ENCODE assay signal across 14 cellular contexts in the genomic region with DNA sequence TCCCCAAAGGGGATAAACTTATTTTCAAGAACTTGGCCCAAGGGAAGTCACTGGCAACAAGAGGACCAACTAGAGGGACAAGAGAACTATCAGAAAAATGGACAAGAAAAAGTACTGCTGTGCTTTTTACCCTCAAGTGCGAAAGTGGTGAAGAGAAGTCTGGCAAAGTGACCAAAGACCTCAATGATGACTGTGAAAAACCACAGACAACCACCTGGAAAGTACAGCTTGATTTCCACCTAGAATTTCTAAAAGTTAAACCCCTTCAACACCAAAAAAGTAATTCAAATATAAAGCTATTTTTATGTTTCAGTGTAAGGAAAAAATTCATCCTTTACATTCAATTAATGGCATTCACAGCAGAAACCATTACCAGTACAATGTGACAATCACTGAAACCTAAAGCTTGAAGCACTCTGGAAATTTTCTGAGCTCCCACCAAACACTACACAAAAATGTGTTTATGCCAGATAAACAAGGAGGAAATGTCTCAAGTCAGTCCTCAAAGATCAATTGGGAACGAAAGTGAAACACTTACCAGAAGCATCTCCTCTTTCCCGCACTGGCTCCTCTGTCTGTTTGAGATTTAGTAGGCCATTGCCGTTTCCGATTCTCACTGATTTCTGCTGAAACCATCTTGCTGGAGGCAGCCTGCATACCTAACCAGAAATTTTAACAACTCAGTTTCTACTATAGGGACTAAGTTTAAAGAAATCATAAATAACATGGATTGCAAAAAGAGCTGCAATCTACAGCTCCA. TPM values are rescaled to one million over a fixed set of nuclear protein-coding genes. Genes with fewer than 3 reads are reported as not detected.
DNase-seq lines count a peak whose midpoint lies in the region; ATAC-seq and TF ChIP-seq lines count a peak whose summit lies in the region.
"Had no signal": no experiment of that assay in that cellular context is flagged by ENCODE, and none has a peak within 500 bp of the region (broad histone marks: within the 10 kb centered on the region; RNA-seq: fewer than 3 reads in every experiment).

No MANE protein-coding gene starts in this region.

- H3K4me3 ChIP-seq in lower leg skin (ENCODE audit: low read depth, poor library complexity, severe bottlenecking) = no peak overlapping the region
- H3K4me3 ChIP-seq: lower lobe of right lung, upper lobe of left lung had no signal

- H3K9me3 Mint-ChIP-seq in activated T-cell treated with anti-CD3 and anti-CD28 coated beads, Interleukin-2, amount 50 U/mL, for 4 hours = no peaks in the 10 kb centered on the region
- no peaks in the 10 kb centered on the region for H3K9me3 Mint-ChIP-seq in activated naive CD4-positive, alpha-beta T cell treated with anti-CD3 and anti-CD28 coated beads, Interleukin-2, amount 10 ng/mL, durations not matched to agents 7 days and 5 days
- no peaks in the 10 kb centered on the region for H3K9me3 Mint-ChIP-seq in stimulated activated naive CD8-positive, alpha-beta T cell treated with anti-CD3 and anti-CD28 coated beads, Interleukin-15, amount 100 ng/mL, for 72 hours
- H3K9me3 Mint-ChIP-seq in mesothelial cell of epicardium = no peaks in the 10 kb centered on the region

- WGBS in lower leg skin, 2 donors = 87 to 91% methylated on average over 5 of the region's 5 CpGs

- no peak for TF ChIP-seq POLR2A in lower leg skin (IDR thresholded peaks at IDR 0.05)

- no peak for DNase-seq in activated T-cell treated with anti-CD3 and anti-CD28 coated beads, Interleukin-2, amount 50 U/mL, for 4 hours
- DNase-seq in activated T-cell treated with anti-CD3 and anti-CD28 coated beads, Interleukin-2, amount 50 U/mL, for 48 hours = no peak
- DNase-seq in activated naive CD4-positive, alpha-beta T cell treated with anti-CD3 and anti-CD28 coated beads, Interleukin-2, amount 10 ng/mL, durations not matched to agents 7 days and 5 days = no peak
- no peak for DNase-seq in stimulated activated naive CD8-positive, alpha-beta T cell treated with anti-CD3 and anti-CD28 coated beads, Interleukin-15, amount 100 ng/mL, for 72 hours
- DNase-seq in mesothelial cell of epicardium (ENCODE audit: low spot score in 2 of 2, unreplicated experiment in 2 of 2) = no peak
- DNase-seq in NCI-H526 (lab: John Stamatoyannopoulos, UW) = no peak
- DNase-seq in lower leg skin (ENCODE audit: low spot score in 2 of 2) = no peak
- DNase-seq: hypothalamus, lower lobe of right lung, NCI-H1048, NCI-H226, upper lobe of left lung had no signal

- peak overlapping the region; percentile 88 for H3K27ac Mint-ChIP-seq in activated naive CD4-positive, alpha-beta T cell treated with anti-CD3 and anti-CD28 coated beads, Interleukin-2, amount 10 ng/mL, durations not matched to agents 7 days and 5 days
- H3K27ac Mint-ChIP-seq in stimulated activated naive CD8-positive, alpha-beta T cell treated with anti-CD3 and anti-CD28 coated beads, Interleukin-15, amount 100 ng/mL, for 72 hours = peak overlapping the region; percentile 48 to 54
- H3K27ac Mint-ChIP-seq in mesothelial cell of epicardium = no peak overlapping the region

- ATAC-seq in activated T-cell treated with anti-CD3 and anti-CD28 coated beads, Interleukin-2, amount 50 U/mL, for 4 hours = peak; percentile 30 to 54
- peak; percentile 48 for ATAC-seq in HG03460 (IDR thresholded peaks at IDR 0.05; ENCODE audit: unreplicated experiment)
- peak; percentile 90 for ATAC-seq in stimulated activated naive CD8-positive, alpha-beta T cell treated with anti-CD3 and anti-CD28 coated beads, Interleukin-15, amount 100 ng/mL, for 72 hours
- ATAC-seq: lower lobe of right lung had no signal

- H3K27me3 Mint-ChIP-seq in activated T-cell treated with anti-CD3 and anti-CD28 coated beads, Interleukin-2, amount 50 U/mL, for 4 hours (ENCODE audit: low read depth) = no peaks in the 10 kb centered on the region
- H3K27me3 Mint-ChIP-seq in activated naive CD4-positive, alpha-beta T cell treated with anti-CD3 and anti-CD28 coated beads, Interleukin-2, amount 10 ng/mL, durations not matched to agents 7 days and 5 days = no peaks in the 10 kb centered on the region
- no peaks in the 10 kb centered on the region for H3K27me3 Mint-ChIP-seq in stimulated activated naive CD8-positive, alpha-beta T cell treated with anti-CD3 and anti-CD28 coated beads, Interleukin-15, amount 100 ng/mL, for 72 hours
- H3K27me3 Mint-ChIP-seq in mesothelial cell of epicardium (ENCODE audit: low read depth) = no peaks in the 10 kb centered on the region

- CTCF ChIA-PET in activated naive CD4-positive, alpha-beta T cell treated with anti-CD3 and anti-CD28 coated beads, Interleukin-2, amount 10 ng/mL, durations not matched to agents 7 days and 5 days (lab: Charles Lee) = interaction anchor here (1.0 kb wide), 1 partner anchor 74 kb away, joined by 5 read pairs; no protein-coding TSS in a partner anchor

- intact Hi-C loops in lower leg skin (cut with DNase I; ENCODE audit: low total_unique reads) = no loop called here

- peaks cover 49% of the 10 kb centered on the region for H3K36me3 Mint-ChIP-seq in activated T-cell treated with anti-CD3 and anti-CD28 coated beads, Interleukin-2, amount 50 U/mL, for 4 hours (ENCODE audit: insufficient read depth)
- H3K36me3 Mint-ChIP-seq in activated naive CD4-positive, alpha-beta T cell treated with anti-CD3 and anti-CD28 coated beads, Interleukin-2, amount 10 ng/mL, durations not matched to agents 7 days and 5 days = peaks cover 49% of the 10 kb centered on the region
- H3K36me3 Mint-ChIP-seq in mesothelial cell of epicardium = peaks cover 22% of the 10 kb centered on the region

- peak overlapping the region; percentile 4 for H3K4me3 Mint-ChIP-seq in activated T-cell treated with anti-CD3 and anti-CD28 coated beads, Interleukin-2, amount 50 U/mL, for 4 hours
- H3K4me3 Mint-ChIP-seq in activated naive CD4-positive, alpha-beta T cell treated with anti-CD3 and anti-CD28 coated beads, Interleukin-2, amount 10 ng/mL, durations not matched to agents 7 days and 5 days = no peak overlapping the region
- H3K4me3 Mint-ChIP-seq in stimulated activated naive CD8-positive, alpha-beta T cell treated with anti-CD3 and anti-CD28 coated beads, Interleukin-15, amount 100 ng/mL, for 72 hours = peak overlapping the region; percentile 29 to 67
- H3K4me3 Mint-ChIP-seq in mesothelial cell of epicardium = no peak overlapping the region

- peaks cover 43% of the 10 kb centered on the region for H3K4me1 Mint-ChIP-seq in activated T-cell treated with anti-CD3 and anti-CD28 coated beads, Interleukin-2, amount 50 U/mL, for 4 hours (ENCODE audit: low read depth)
- peaks cover 32% of the 10 kb centered on the region for H3K4me1 Mint-ChIP-seq in activated naive CD4-positive, alpha-beta T cell treated with anti-CD3 and anti-CD28 coated beads, Interleukin-2, amount 10 ng/mL, durations not matched to agents 7 days and 5 days
- H3K4me1 Mint-ChIP-seq in stimulated activated naive CD8-positive, alpha-beta T cell treated with anti-CD3 and anti-CD28 coated beads, Interleukin-15, amount 100 ng/mL, for 72 hours = peaks cover 62% of the 10 kb centered on the region
- H3K4me1 Mint-ChIP-seq in mesothelial cell of epicardium = peaks cover 4% of the 10 kb centered on the region

- no peak for TF ChIP-seq CTCF in mesothelial cell of epicardium (IDR thresholded peaks at IDR 0.05; ENCODE audit: unreplicated experiment)
- no peak for TF ChIP-seq CTCF in lower leg skin (IDR thresholded peaks at IDR 0.05)

RNA-seq across cellular contexts. Expression of a gene that starts 8.3 kb away (rescaled TPM):
- total RNA-seq in activated T-cell treated with anti-CD3 and anti-CD28 coated beads, Interleukin-2, amount 50 U/mL, for 4 hours = 10 to 100 TPM; 27.3 to 28.8 (median 28.5) TPM
- total RNA-seq in mesothelial cell of epicardium (21.2 to 22.9 TPM (median 21.5 TPM) in 3 replicates), lower leg skin (10 to 100 TPM; 26.2 to 32.7 (median 30.9) TPM)

RNA-seq across cellular contexts. Expression of a gene that starts 49.9 kb away (rescaled TPM):
- total RNA-seq in activated T-cell treated with anti-CD3 and anti-CD28 coated beads, Interleukin-2, amount 50 U/mL, for 4 hours = not detected
- 0.38 to 0.74 TPM (median 0.57 TPM) in 3 replicates for total RNA-seq in mesothelial cell of epicardium
- total RNA-seq in lower leg skin = under 1 TPM in 2 of 4 donors, not detected in 2; 0.16 to 0.86 TPM
- total RNA-seq: epithelial cell of proximal tubule had no signal

Comparison
In these comparisons a context has a peak if more than half of its experiments do, and no peak if none do; other contexts are left out.
1. H3K4me3 Mint-ChIP-seq: peak in activated T-cell treated with anti-CD3 and anti-CD28 coated beads, Interleukin-2, amount 50 U/mL, for 4 hours (single experiment) and stimulated activated naive CD8-positive, alpha-beta T cell treated with anti-CD3 and anti-CD28 coated beads, Interleukin-15, amount 100 ng/mL, for 72 hours (2 of 2); none in activated naive CD4-positive, alpha-beta T cell treated with anti-CD3 and anti-CD28 coated beads, Interleukin-2, amount 10 ng/mL, durations not matched to agents 7 days and 5 days (single experiment) and mesothelial cell of epicardium (single experiment).
2. Peak in every context shown above with its lines, with median percentiles within 50 percentile points of each other: ATAC-seq.